8 cellular contexts compared by ENCODE assay signal in the genomic region with DNA sequence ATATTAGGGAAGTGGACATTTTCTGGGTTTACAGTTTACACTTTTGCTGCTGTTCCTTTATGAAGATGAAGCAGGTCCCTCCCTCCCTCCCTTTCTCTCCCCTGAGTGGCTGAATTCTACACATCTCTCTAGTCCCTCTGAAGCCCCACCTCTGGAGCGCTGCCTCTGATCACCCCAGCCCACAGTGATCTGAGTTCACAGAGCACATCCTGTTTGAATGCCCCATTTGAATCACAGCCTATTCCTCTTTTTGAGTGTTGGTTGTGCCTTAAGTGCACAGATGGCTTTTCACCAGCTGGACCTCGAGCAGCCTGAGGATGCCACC.
DNase-seq lines count a peak whose midpoint lies in the region; ATAC-seq, FAIRE-seq and TF ChIP-seq lines count a peak whose summit lies in the region.

No MANE protein-coding gene starts in this region.

- DNase-seq in MCF 10A (ENCODE audit: unreplicated experiment) (no peak), mammary epithelial cell (no peak), NCI-H2081 (lab: John Stamatoyannopoulos, UW) (peak; percentile 76 to 87), astrocyte (ENCODE audit: low read depth) (peak; percentile 40), sciatic nerve (ENCODE audit: low spot score) (no peak)
- no peak for DNase-seq in activated T-helper 2 cell treated with anti-CD3 and anti-CD28 coated beads, Interferon-gamma antibody, Interleukin-2, Interleukin-4, amounts not matched to agents 10 μg/mL and 5 μg/mL and 100 μg/mL, durations not matched to agents 14 hours and 24 hours and 36 hours (ENCODE audit: low spot score)

- no peaks in the 10 kb centered on the region for H3K27me3 Mint-ChIP-seq in MCF 10A (ENCODE audit: insufficient read depth, unreplicated experiment)
- no peaks in the 10 kb centered on the region for H3K27me3 Mint-ChIP-seq in astrocyte (ENCODE audit: low read depth, unreplicated experiment)
- peaks cover 11% of the 10 kb centered on the region for H3K27me3 Mint-ChIP-seq in activated T-helper 2 cell treated with anti-CD3 and anti-CD28 coated beads, Interferon-gamma antibody, Interleukin-2, Interleukin-4, amounts not matched to agents 10 μg/mL and 5 μg/mL and 100 μg/mL, durations not matched to agents 14 hours and 24 hours and 36 hours (ENCODE audit: low read depth)

- H3K36me3 ChIP-seq in mammary epithelial cell (ENCODE audit: insufficient read depth, low read length), result peaks cover 42% of the 10 kb centered on the region
- H3K36me3 ChIP-seq in astrocyte (ENCODE audit: insufficient read depth, low read length), result peaks cover 13% of the 10 kb centered on the region

- BruUV-seq in MCF 10A (replicated peaks; lab: Mats Ljungman, UMichigan) (no TSS peak), mammary epithelial cell (replicated peaks; lab: Mats Ljungman, UMichigan) (no TSS peak)

- H3K27me3 ChIP-seq in mammary epithelial cell (ENCODE audit: insufficient read depth, low read length) (no peaks in the 10 kb centered on the region), astrocyte (ENCODE audit: insufficient read depth, low read length) (no peaks in the 10 kb centered on the region)

- H3K9ac ChIP-seq in mammary epithelial cell (ENCODE audit: insufficient read depth, low read length) (no peak overlapping the region), astrocyte (ENCODE audit: low read length) (no peak overlapping the region)

- intact Hi-C loops in MCF 10A (cut with micrococcal nuclease) (loop anchor here (2.0 to 10.0 kb wide), 2 partner anchors 49 to 461 kb away; no protein-coding TSS in a partner anchor), mammary epithelial cell (cut with micrococcal nuclease) (no loop called here), sciatic nerve (cut with DNase I) (loop anchor here (10.0 kb wide), 1 partner anchor 121 kb away; no protein-coding TSS in a partner anchor)
- intact Hi-C loops in activated T-helper 2 cell treated with anti-CD3 and anti-CD28 coated beads, Interferon-gamma antibody, Interleukin-2, Interleukin-4, amounts not matched to agents 10 μg/mL and 5 μg/mL and 100 μg/mL, durations not matched to agents 14 hours and 24 hours and 36 hours (cut with micrococcal nuclease), result no loop called here

- no peak overlapping the region for H3K4me2 ChIP-seq in mammary epithelial cell (ENCODE audit: insufficient read depth, low read depth, low read length)
- H3K4me2 ChIP-seq in astrocyte (ENCODE audit: low read length), result peak overlapping the region; percentile 49

- no peak for FAIRE-seq in astrocyte (lab: Jason Lieb, UNC)

- H3K27ac ChIP-seq in mammary epithelial cell (ENCODE audit: insufficient read depth, low read depth, low read length) (no peak overlapping the region), astrocyte (ENCODE audit: low read depth, low read length) (no peak overlapping the region)

- H3K9me3 ChIP-seq in mammary epithelial cell (replicated peaks; ENCODE audit: insufficient read depth, low read length), result no peaks in the 10 kb centered on the region
- no peaks in the 10 kb centered on the region for H3K9me3 ChIP-seq in astrocyte (ENCODE audit: insufficient read depth, low read depth, low read length)

- in situ Hi-C loops in mammary epithelial cell (cut with MboI; ENCODE audit: low sequenced_read_pairs in 2 of 2), result loop anchor here (10.0 to 25.0 kb wide), 2 partner anchors 191 to 474 kb away; no protein-coding TSS in a partner anchor

- H3K4me3 ChIP-seq in mammary epithelial cell (replicated peaks in 1 of 3; ENCODE audit: insufficient read depth in 1 of 3, low read depth in 2 of 3, low read length in 3 of 3) (no peak overlapping the region), astrocyte (ENCODE audit: insufficient read depth, low read depth, low read length) (no peak overlapping the region)

- TF ChIP-seq CTCF in MCF 10A (IDR thresholded peaks at IDR 0.05; ENCODE audit: unreplicated experiment) (no peak), mammary epithelial cell (conservative IDR thresholded peaks at IDR 0.05 in 1 of 2, IDR thresholded peaks at IDR 0.05 in 1 of 2; ENCODE audit: extremely low read depth in 1 of 2, insufficient read depth in 1 of 2, low read depth in 1 of 2, low read length in 2 of 2) (no peak), astrocyte (IDR thresholded peaks at IDR 0.05; ENCODE audit: insufficient read depth, low read depth, low read length) (no peak)

- ATAC-seq in sciatic nerve, result peak; percentile 5
- ATAC-seq in GM21528 (IDR thresholded peaks at IDR 0.05; ENCODE audit: low FRiP score, unreplicated experiment), result no peak
- no peak for ATAC-seq in GM21737 (IDR thresholded peaks at IDR 0.05; ENCODE audit: unreplicated experiment)

- H3K4me3 Mint-ChIP-seq in MCF 10A (ENCODE audit: unreplicated experiment), result no peak overlapping the region
- H3K4me3 Mint-ChIP-seq in astrocyte (ENCODE audit: unreplicated experiment), result no peak overlapping the region
- H3K4me3 Mint-ChIP-seq in activated T-helper 2 cell treated with anti-CD3 and anti-CD28 coated beads, Interferon-gamma antibody, Interleukin-2, Interleukin-4, amounts not matched to agents 10 μg/mL and 5 μg/mL and 100 μg/mL, durations not matched to agents 14 hours and 24 hours and 36 hours (ENCODE audit: low read depth), result no peak overlapping the region

- H2AFZ ChIP-seq in mammary epithelial cell (ENCODE audit: low read depth, low read length) (no peak overlapping the region), astrocyte (ENCODE audit: low read depth, low read length) (no peak overlapping the region)

- CTCF ChIA-PET in MCF 10A (lab: Yijun Ruan, JAX) (interaction anchor here (3.4 to 7.7 kb wide), 2 partner anchors 131 to 193 kb away, joined by 22 to 90 read pairs; partner anchors contain the start of gene ASAP2), mammary epithelial cell (lab: Charles Lee; ENCODE audit: low non-redundant PET) (interaction anchor here (0.5 kb wide), 1 partner anchor 25 kb away, joined by 3 read pairs; no protein-coding TSS in a partner anchor)

- dilution Hi-C loops in mammary epithelial cell (cut with HindIII; ENCODE audit: low sequenced_read_pairs), result no loop called here

- 59% methylated on average over 2 of the region's 2 CpGs for WGBS in mammary epithelial cell (ENCODE audit: low coverage, missing lambda C conversion rate)

- POLR2A ChIA-PET in MCF 10A (lab: Yijun Ruan, JAX), result interaction anchor here (1.0 to 1.5 kb wide), 3 partner anchors 9 to 129 kb away, joined by 3 to 4 read pairs (median 3); partner anchors contain the start of gene ASAP2

- H3K36me3 Mint-ChIP-seq in MCF 10A (ENCODE audit: insufficient read depth, unreplicated experiment), result peaks cover 60% of the 10 kb centered on the region
- peaks cover 29% of the 10 kb centered on the region for H3K36me3 Mint-ChIP-seq in astrocyte (ENCODE audit: low read depth, unreplicated experiment)
- no peaks in the 10 kb centered on the region for H3K36me3 Mint-ChIP-seq in activated T-helper 2 cell treated with anti-CD3 and anti-CD28 coated beads, Interferon-gamma antibody, Interleukin-2, Interleukin-4, amounts not matched to agents 10 μg/mL and 5 μg/mL and 100 μg/mL, durations not matched to agents 14 hours and 24 hours and 36 hours (ENCODE audit: low read depth)

- H3K4me1 ChIP-seq in mammary epithelial cell (ENCODE audit: insufficient read depth, low read length) (peaks cover 13% of the 10 kb centered on the region), astrocyte (ENCODE audit: insufficient read depth, low read length) (peaks cover 28% of the 10 kb centered on the region)

- H3K27ac Mint-ChIP-seq in MCF 10A (ENCODE audit: low read depth, unreplicated experiment) (peak overlapping the region; percentile 58), astrocyte (ENCODE audit: unreplicated experiment) (no peak overlapping the region)
- H3K27ac Mint-ChIP-seq in activated T-helper 2 cell treated with anti-CD3 and anti-CD28 coated beads, Interferon-gamma antibody, Interleukin-2, Interleukin-4, amounts not matched to agents 10 μg/mL and 5 μg/mL and 100 μg/mL, durations not matched to agents 14 hours and 24 hours and 36 hours, result no peak overlapping the region

- H4K20me1 ChIP-seq in mammary epithelial cell (ENCODE audit: insufficient read depth, low read length) (no peaks in the 10 kb centered on the region), astrocyte (ENCODE audit: insufficient read depth, low read length) (peaks cover 13% of the 10 kb centered on the region)

- no peaks in the 10 kb centered on the region for H3K9me3 Mint-ChIP-seq in MCF 10A (ENCODE audit: unreplicated experiment)
- H3K9me3 Mint-ChIP-seq in astrocyte (ENCODE audit: unreplicated experiment), result no peaks in the 10 kb centered on the region
- H3K9me3 Mint-ChIP-seq in activated T-helper 2 cell treated with anti-CD3 and anti-CD28 coated beads, Interferon-gamma antibody, Interleukin-2, Interleukin-4, amounts not matched to agents 10 μg/mL and 5 μg/mL and 100 μg/mL, durations not matched to agents 14 hours and 24 hours and 36 hours, result no peaks in the 10 kb centered on the region

- H3K79me2 ChIP-seq in mammary epithelial cell (ENCODE audit: insufficient read depth, low read length) (peaks cover 49% of the 10 kb centered on the region), astrocyte (ENCODE audit: insufficient read depth, low read length) (peaks cover 11% of the 10 kb centered on the region)

- H3K4me1 Mint-ChIP-seq in MCF 10A (ENCODE audit: insufficient read depth, unreplicated experiment) (peaks cover 31% of the 10 kb centered on the region), astrocyte (ENCODE audit: low read depth, unreplicated experiment) (peaks cover 48% of the 10 kb centered on the region)
- peaks cover 3% of the 10 kb centered on the region for H3K4me1 Mint-ChIP-seq in activated T-helper 2 cell treated with anti-CD3 and anti-CD28 coated beads, Interferon-gamma antibody, Interleukin-2, Interleukin-4, amounts not matched to agents 10 μg/mL and 5 μg/mL and 100 μg/mL, durations not matched to agents 14 hours and 24 hours and 36 hours (ENCODE audit: low read depth)

Comparison
In these comparisons a context has a peak if more than half of its experiments do, and no peak if none do; other contexts are left out.
1. intact Hi-C loops: an anchor here in MCF 10A (2.0 to 10.0 kb wide) and sciatic nerve (10.0 kb wide); none called in mammary epithelial cell and activated T-helper 2 cell treated with anti-CD3 and anti-CD28 coated beads, Interferon-gamma antibody, Interleukin-2, Interleukin-4, amounts not matched to agents 10 μg/mL and 5 μg/mL and 100 μg/mL, durations not matched to agents 14 hours and 24 hours and 36 hours.
2. DNase-seq: peak in NCI-H2081 (2 of 2) and astrocyte (single experiment); none in MCF 10A (single experiment), mammary epithelial cell (single experiment), sciatic nerve (single experiment) and activated T-helper 2 cell treated with anti-CD3 and anti-CD28 coated beads, Interferon-gamma antibody, Interleukin-2, Interleukin-4, amounts not matched to agents 10 μg/mL and 5 μg/mL and 100 μg/mL, durations not matched to agents 14 hours and 24 hours and 36 hours (single experiment).